ENCODE assay signal across 8 cellular contexts in the genomic region with DNA sequence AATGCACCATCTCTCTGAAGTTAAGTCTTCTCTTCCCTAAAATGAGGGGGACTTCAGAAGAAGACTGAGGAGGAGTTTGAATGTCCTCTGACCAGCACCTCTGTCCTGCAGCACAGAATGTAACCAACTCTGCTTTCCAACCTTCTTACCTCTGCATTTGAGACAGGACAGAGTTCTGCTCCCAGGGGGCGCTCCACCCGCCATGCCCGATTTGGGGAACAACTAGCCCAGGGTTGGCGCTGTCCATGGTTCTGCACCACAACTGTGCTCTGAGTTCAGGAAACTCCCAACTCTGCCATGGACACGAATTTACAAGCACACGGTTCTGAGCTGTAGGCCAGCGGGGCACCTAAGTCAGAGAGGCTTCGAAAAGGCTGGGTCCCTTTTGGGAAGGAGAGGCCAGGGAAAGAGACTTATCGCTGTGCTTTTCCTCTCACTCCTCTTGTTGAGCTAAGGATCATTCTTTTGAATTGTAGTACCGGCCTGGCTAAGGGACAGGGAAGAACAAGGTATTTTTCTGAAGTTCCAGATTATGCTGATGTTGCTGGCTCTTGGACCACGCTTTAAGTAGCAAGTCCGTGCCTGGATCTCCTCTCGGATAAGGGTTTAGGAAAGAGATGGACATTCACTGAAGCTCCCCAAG. TPM values are rescaled to one million over a fixed set of nuclear protein-coding genes. Genes with fewer than 3 reads are reported as not detected.
DNase-seq lines count a peak whose midpoint lies in the region; ATAC-seq and TF ChIP-seq lines count a peak whose summit lies in the region.

No MANE protein-coding gene starts in this region.

- CTCF ChIA-PET in GM10248 (lab: Yijun Ruan, JAX) = interaction anchor here (0.7 to 2.7 kb wide), 19 partner anchors 11 to 190 kb away, joined by 3 to 12 read pairs (median 4); partner anchors contain the start of genes SIGLEC10 and ZNF175
- CTCF ChIA-PET in activated CD8-positive, alpha-beta memory T cell treated with anti-CD3 and anti-CD28 coated beads, Interleukin-2, amount 10 ng/mL, durations not matched to agents 7 days and 5 days (lab: Charles Lee) = interaction anchor here (1.2 to 1.7 kb wide), 3 partner anchors 13 to 49 kb away, joined by 3 to 6 read pairs (median 4); no protein-coding TSS in a partner anchor

- H3F3A ChIP-seq in neural cell (ENCODE audit: insufficient read depth, low read length, poor library complexity, severe bottlenecking) = no peaks in the 10 kb centered on the region

- peaks cover 12% of the 10 kb centered on the region for H3K27me3 Mint-ChIP-seq in activated CD8-positive, alpha-beta memory T cell treated with anti-CD3 and anti-CD28 coated beads, Interleukin-2, amount 10 ng/mL, durations not matched to agents 7 days and 5 days

- H3K27ac ChIP-seq in neural cell (ENCODE audit: low read length) = no peak overlapping the region
- no peak overlapping the region for H3K27ac ChIP-seq in transverse colon

- H3K4me1 Mint-ChIP-seq in activated CD8-positive, alpha-beta memory T cell treated with anti-CD3 and anti-CD28 coated beads, Interleukin-2, amount 10 ng/mL, durations not matched to agents 7 days and 5 days = peaks cover 22% of the 10 kb centered on the region

- TF ChIP-seq CTCF in GM10248 (IDR thresholded peaks at IDR 0.05; ENCODE audit: control extremely low read depth, extremely low read depth, low read depth, missing control alignments) (peak; percentile 74), fibroblast of mammary gland (conservative IDR thresholded peaks at IDR 0.05; ENCODE audit: control insufficient read depth, insufficient read depth, low read depth, low read length) (peak; percentile 74), neural cell (IDR thresholded peaks at IDR 0.05; ENCODE audit: poor library complexity, severe bottlenecking) (no peak), transverse colon (IDR thresholded peaks at IDR 0.05) (peak in 4 of 5 experiments; percentile 31 to 44 (median 34))

- 33 to 73% methylated on average over 5 to 13 of the region's 13 CpGs for WGBS in transverse colon (ENCODE audit: low coverage in 1 of 2), 2 donors

- H3K4me3 Mint-ChIP-seq in activated CD8-positive, alpha-beta memory T cell treated with anti-CD3 and anti-CD28 coated beads, Interleukin-2, amount 10 ng/mL, durations not matched to agents 7 days and 5 days = no peak overlapping the region

- H3K36me3 ChIP-seq in neural cell (ENCODE audit: insufficient read depth, low read length) = no peaks in the 10 kb centered on the region
- H3K36me3 ChIP-seq in transverse colon = no peaks in the 10 kb centered on the region

- no peak overlapping the region for H3K4me3 ChIP-seq in fibroblast of mammary gland (ENCODE audit: control insufficient read depth, low read depth, low read length)
- no peak overlapping the region for H3K4me3 ChIP-seq in neural cell (ENCODE audit: low read length)
- H3K4me3 ChIP-seq in transverse colon = no peak overlapping the region

- ATAC-seq in activated CD8-positive, alpha-beta memory T cell treated with anti-CD3 and anti-CD28 coated beads, Interleukin-2, amount 10 ng/mL, durations not matched to agents 7 days and 5 days = peak; percentile 51
- no peak for ATAC-seq in HG02852 (IDR thresholded peaks at IDR 0.05; ENCODE audit: unreplicated experiment)

- H3K9me2 ChIP-seq in neural cell (ENCODE audit: insufficient read depth, low read length) = no peaks in the 10 kb centered on the region

- no peaks in the 10 kb centered on the region for H3K27me3 ChIP-seq in neural cell (ENCODE audit: insufficient read depth, low read depth, low read length)
- no peaks in the 10 kb centered on the region for H3K27me3 ChIP-seq in transverse colon

- TF ChIP-seq EP300 in neural cell (conservative IDR thresholded peaks at IDR 0.05; ENCODE audit: poor library complexity, severe bottlenecking) (no peak), transverse colon (IDR thresholded peaks at IDR 0.05; ENCODE audit: low read depth) (no peak)

- in situ Hi-C loops in transverse colon (cut with MboI; ENCODE audit: low pct_ligation_motif_present in 1 of 4, low pct_unique_long_range_greater_than_20kb in 1 of 4, low sequenced_read_pairs in 3 of 4) = no loop called here

- no peaks in the 10 kb centered on the region for H3K79me2 ChIP-seq in neural cell (replicated peaks; ENCODE audit: insufficient read depth, low read length)

- no peak overlapping the region for H3K9ac ChIP-seq in neural cell (ENCODE audit: low read length)

- H3K36me3 Mint-ChIP-seq in activated CD8-positive, alpha-beta memory T cell treated with anti-CD3 and anti-CD28 coated beads, Interleukin-2, amount 10 ng/mL, durations not matched to agents 7 days and 5 days = no peaks in the 10 kb centered on the region

- TF ChIP-seq POLR2A in transverse colon (IDR thresholded peaks at IDR 0.05) = no peak

- H3K9me3 Mint-ChIP-seq in activated CD8-positive, alpha-beta memory T cell treated with anti-CD3 and anti-CD28 coated beads, Interleukin-2, amount 10 ng/mL, durations not matched to agents 7 days and 5 days (ENCODE audit: low read depth) = peaks cover 5% of the 10 kb centered on the region

- no peak overlapping the region for H2AFZ ChIP-seq in neural cell (ENCODE audit: low read depth, low read length)

- intact Hi-C loops in transverse colon (cut with DNase I; ENCODE audit: low total_unique reads) = no loop called here

- no peak overlapping the region for H3K4me2 ChIP-seq in neural cell (ENCODE audit: low read length)

- DNase-seq in GM10248 (ENCODE audit: extremely low spot score) (peak; percentile 54), NCI-H69 (lab: John Stamatoyannopoulos, UW) (peak; percentile 7), fibroblast of mammary gland (ENCODE audit: low read depth) (peak; percentile 74), transverse colon (peak; percentile 82), GOT3 (lab: John Stamatoyannopoulos, UW) (no peak)
- DNase-seq in activated CD8-positive, alpha-beta memory T cell treated with anti-CD3 and anti-CD28 coated beads, Interleukin-2, amount 10 ng/mL, durations not matched to agents 7 days and 5 days = peak; percentile 72

- H3K9me3 ChIP-seq in neural cell (ENCODE audit: low read length) (no peaks in the 10 kb centered on the region), transverse colon (no peaks in the 10 kb centered on the region)

- POLR2A ChIA-PET in GM10248 (lab: Yijun Ruan, JAX) = no interaction called here

- no peaks in the 10 kb centered on the region for H3K4me1 ChIP-seq in transverse colon

- H4K20me1 ChIP-seq in neural cell (ENCODE audit: insufficient read depth) = no peaks in the 10 kb centered on the region

- TF ChIP-seq RAD21 in neural cell (conservative IDR thresholded peaks at IDR 0.05) = no peak

- H3K27ac Mint-ChIP-seq in activated CD8-positive, alpha-beta memory T cell treated with anti-CD3 and anti-CD28 coated beads, Interleukin-2, amount 10 ng/mL, durations not matched to agents 7 days and 5 days = no peak overlapping the region

TF ChIP-seq in neural cell, 6 proteins besides CTCF, POLR2A, EP300 and RAD21:
- TF ChIP-seq, protein P1, sequence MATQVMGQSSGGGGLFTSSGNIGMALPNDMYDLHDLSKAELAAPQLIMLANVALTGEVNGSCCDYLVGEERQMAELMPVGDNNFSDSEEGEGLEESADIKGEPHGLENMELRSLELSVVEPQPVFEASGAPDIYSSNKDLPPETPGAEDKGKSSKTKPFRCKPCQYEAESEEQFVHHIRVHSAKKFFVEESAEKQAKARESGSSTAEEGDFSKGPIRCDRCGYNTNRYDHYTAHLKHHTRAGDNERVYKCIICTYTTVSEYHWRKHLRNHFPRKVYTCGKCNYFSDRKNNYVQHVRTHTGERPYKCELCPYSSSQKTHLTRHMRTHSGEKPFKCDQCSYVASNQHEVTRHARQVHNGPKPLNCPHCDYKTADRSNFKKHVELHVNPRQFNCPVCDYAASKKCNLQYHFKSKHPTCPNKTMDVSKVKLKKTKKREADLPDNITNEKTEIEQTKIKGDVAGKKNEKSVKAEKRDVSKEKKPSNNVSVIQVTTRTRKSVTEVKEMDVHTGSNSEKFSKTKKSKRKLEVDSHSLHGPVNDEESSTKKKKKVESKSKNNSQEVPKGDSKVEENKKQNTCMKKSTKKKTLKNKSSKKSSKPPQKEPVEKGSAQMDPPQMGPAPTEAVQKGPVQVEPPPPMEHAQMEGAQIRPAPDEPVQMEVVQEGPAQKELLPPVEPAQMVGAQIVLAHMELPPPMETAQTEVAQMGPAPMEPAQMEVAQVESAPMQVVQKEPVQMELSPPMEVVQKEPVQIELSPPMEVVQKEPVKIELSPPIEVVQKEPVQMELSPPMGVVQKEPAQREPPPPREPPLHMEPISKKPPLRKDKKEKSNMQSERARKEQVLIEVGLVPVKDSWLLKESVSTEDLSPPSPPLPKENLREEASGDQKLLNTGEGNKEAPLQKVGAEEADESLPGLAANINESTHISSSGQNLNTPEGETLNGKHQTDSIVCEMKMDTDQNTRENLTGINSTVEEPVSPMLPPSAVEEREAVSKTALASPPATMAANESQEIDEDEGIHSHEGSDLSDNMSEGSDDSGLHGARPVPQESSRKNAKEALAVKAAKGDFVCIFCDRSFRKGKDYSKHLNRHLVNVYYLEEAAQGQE (IDR thresholded peaks at IDR 0.05; ENCODE audit: borderline replicate concordance) = peak; percentile 70
- TF ChIP-seq EZH2 (IDR thresholded peaks at IDR 0.05; ENCODE audit: borderline replicate concordance, insufficient read depth, low read length, poor library complexity, severe bottlenecking) = no peak
TF ChIP-seq in neural cell: peak in this region for 1.

RNA-seq across cellular contexts. Expression of gene SIGLEC5, which starts 22.2 kb away (rescaled TPM):
- not detected for total RNA-seq in activated CD8-positive, alpha-beta memory T cell treated with anti-CD3 and anti-CD28 coated beads, Interleukin-2, amount 10 ng/mL, durations not matched to agents 7 days and 5 days
- polyA plus RNA-seq in neural cell = not detected in 2 replicates
- polyA minus RNA-seq in neural cell = not detected in 2 replicates
- 1 to 10 TPM in 1 of 4 donors, not detected in 3; 1.1 TPM for total RNA-seq in transverse colon

RNA-seq across cellular contexts. Expression of gene ZNF175, which starts 37.0 kb away (rescaled TPM):
- 10 to 100 TPM in 1 of 2 experiments, 1 to 10 TPM in 1; 8.3 to 10.1 TPM for total RNA-seq in activated CD8-positive, alpha-beta memory T cell treated with anti-CD3 and anti-CD28 coated beads, Interleukin-2, amount 10 ng/mL, durations not matched to agents 7 days and 5 days
- 10.9 and 20.6 TPM in 2 replicates for polyA plus RNA-seq in neural cell
- 16.3 and 18.0 TPM in 2 replicates for polyA minus RNA-seq in neural cell
- 10 to 100 TPM in 1 of 4 donors, 1 to 10 TPM in 3; 5.6 to 12.7 (median 6.6) TPM for total RNA-seq in transverse colon

RNA-seq across cellular contexts. Expression of gene SIGLEC14, which starts 38.6 kb away (rescaled TPM):
- under 1 TPM in 1 of 2 experiments, not detected in 1; 0.91 TPM for total RNA-seq in activated CD8-positive, alpha-beta memory T cell treated with anti-CD3 and anti-CD28 coated beads, Interleukin-2, amount 10 ng/mL, durations not matched to agents 7 days and 5 days
- polyA plus RNA-seq in neural cell = not detected in 2 replicates
- not detected in 2 replicates for polyA minus RNA-seq in neural cell
- total RNA-seq in transverse colon = 1 to 10 TPM in 2 of 4 donors, not detected in 2; 2.2 to 6.0 TPM
